In the genomic region with DNA sequence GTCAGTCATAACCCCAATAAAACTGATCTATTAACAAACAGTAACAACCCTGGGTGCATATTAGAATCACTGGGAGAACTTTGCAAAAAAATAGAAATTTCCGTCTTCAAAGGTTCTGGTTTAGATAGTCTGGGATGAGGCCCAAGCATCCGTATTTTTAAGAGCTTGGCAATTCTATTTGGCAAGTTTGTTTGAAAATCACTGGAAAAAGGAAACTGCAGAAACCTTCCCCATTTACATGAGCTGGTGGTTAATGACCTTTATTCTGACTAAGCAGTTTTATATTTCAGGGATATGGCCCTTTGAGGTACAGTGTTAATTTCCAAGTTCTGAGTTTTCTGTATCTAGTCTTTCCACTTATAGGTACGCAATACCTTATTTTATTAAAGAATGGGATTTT, we compare ENCODE assay signal across 21 cellular contexts.
DNase-seq lines count a peak whose midpoint lies in the region; ATAC-seq, FAIRE-seq and TF ChIP-seq lines count a peak whose summit lies in the region.
"Had no signal": no experiment of that assay in that cellular context is flagged by ENCODE, and none has a peak within 500 bp of the region (broad histone marks: within the 10 kb centered on the region; RNA-seq: fewer than 3 reads in every experiment).

No MANE protein-coding gene starts in this region.

- H3K36me3 Mint-ChIP-seq in effector memory CD8-positive, alpha-beta T cell (ENCODE audit: insufficient read depth): peaks cover 9% of the 10 kb centered on the region

- no peaks in the 10 kb centered on the region for H3K9me3 Mint-ChIP-seq in effector memory CD8-positive, alpha-beta T cell
- H3K9me3 Mint-ChIP-seq: CD4-positive, alpha-beta T cell; GM23338; HFFc6 had no signal

- dilution Hi-C loops in endothelial cell of umbilical vein (cut with MboI; ENCODE audit: extremely low pct_ligation_motif_present, low sequenced_read_pairs): no loop called here

- H4K20me1 ChIP-seq in GM23248 (ENCODE audit: insufficient read depth) (no peaks in the 10 kb centered on the region), endothelial cell of umbilical vein (replicated peaks; ENCODE audit: control insufficient read depth, extremely low read depth, insufficient read depth, low read length) (no peaks in the 10 kb centered on the region)

- H3K27me3 ChIP-seq in GM23248 (replicated peaks; ENCODE audit: insufficient read depth) (no peaks in the 10 kb centered on the region), endothelial cell of umbilical vein (ENCODE audit: control insufficient read depth in 2 of 2, insufficient read depth in 2 of 2, low read length in 2 of 2) (no peaks in the 10 kb centered on the region)

- DNase-seq in A549 (ENCODE audit: low read depth in 1 of 2, low spot score in 1 of 2): no peak
- DNase-seq in GM23248: peak; percentile 7
- no peak for DNase-seq in endothelial cell of umbilical vein (ENCODE audit: low read depth, low spot score)
- no peak for DNase-seq in left lobe of liver (ENCODE audit: low spot score)
- no peak for DNase-seq in HUDEP-2 (lab: John Stamatoyannopoulos, UW; ENCODE audit: unreplicated experiment in 76 of 76)
- no peak for DNase-seq in NCI-H226
- DNase-seq in effector memory CD8-positive, alpha-beta T cell: no peak
- DNase-seq in hepatic stellate cell (ENCODE audit: low spot score): no peak
- DNase-seq: 8988T; CD4-positive, alpha-beta T cell; DMS153; DMS79; GDM1; HCEC 1CT; HFFc6 had no signal

- H3K36me3 ChIP-seq in GM23248 (ENCODE audit: low read depth) (no peaks in the 10 kb centered on the region), endothelial cell of umbilical vein (ENCODE audit: control insufficient read depth in 2 of 2, extremely low read depth in 1 of 2, insufficient read depth in 2 of 2, low read length in 2 of 2) (no peaks in the 10 kb centered on the region)

- no peak for TF ChIP-seq POLR2A in A549 (IDR thresholded peaks at IDR 0.05; ENCODE audit: low read length)
- no peak for TF ChIP-seq POLR2A in endothelial cell of umbilical vein (IDR thresholded peaks at IDR 0.05; ENCODE audit: low read depth, low read length)

- intact Hi-C loops in endothelial cell of umbilical vein (cut with micrococcal nuclease): no loop called here

- H3K9me1 ChIP-seq in endothelial cell of umbilical vein (replicated peaks; ENCODE audit: control insufficient read depth, extremely low read depth, insufficient read depth, low read length): no peaks in the 10 kb centered on the region

- H2AFZ ChIP-seq in GM23248: no peak overlapping the region
- H2AFZ ChIP-seq in endothelial cell of umbilical vein (ENCODE audit: low read depth, low read length): no peak overlapping the region
- H2AFZ ChIP-seq: GM23338 had no signal

- H3K4me3 Mint-ChIP-seq in effector memory CD8-positive, alpha-beta T cell: no peak overlapping the region
- H3K4me3 Mint-ChIP-seq: CD4-positive, alpha-beta T cell; GM23338; HFFc6 had no signal

- no peak for TF ChIP-seq EP300 in A549 (IDR thresholded peaks at IDR 0.05)

- ATAC-seq in A549 (no peak), left lobe of liver (peak; percentile 16)
- ATAC-seq in effector memory CD8-positive, alpha-beta T cell (replicated peaks): no peak
- ATAC-seq: GM23338 had no signal

- no peak overlapping the region for H3K27ac Mint-ChIP-seq in effector memory CD8-positive, alpha-beta T cell
- H3K27ac Mint-ChIP-seq: CD4-positive, alpha-beta T cell; GM23338; HFFc6 had no signal

- H3K79me2 ChIP-seq in GM23248 (ENCODE audit: insufficient read depth): no peaks in the 10 kb centered on the region
- H3K79me2 ChIP-seq in endothelial cell of umbilical vein (ENCODE audit: control insufficient read depth, insufficient read depth, low read length): no peaks in the 10 kb centered on the region

- H3K9me3 ChIP-seq in A549 (no peaks in the 10 kb centered on the region), GM23248 (ENCODE audit: low read depth) (no peaks in the 10 kb centered on the region), endothelial cell of umbilical vein (replicated peaks; ENCODE audit: control insufficient read depth, insufficient read depth, low read length) (no peaks in the 10 kb centered on the region)

- no TSS peak for BruUV-seq in endothelial cell of umbilical vein (replicated peaks; lab: Mats Ljungman, UMichigan)

- H3K4me2 ChIP-seq in A549 (no peak overlapping the region), GM23248 (ENCODE audit: unreplicated experiment) (no peak overlapping the region), endothelial cell of umbilical vein (ENCODE audit: insufficient read depth, low read length) (no peak overlapping the region)
- H3K4me2 ChIP-seq: GM23338 had no signal

- H3K4me1 ChIP-seq in A549: peaks cover 24% of the 10 kb centered on the region
- H3K4me1 ChIP-seq in GM23248 (ENCODE audit: insufficient read depth): no peaks in the 10 kb centered on the region
- H3K4me1 ChIP-seq in endothelial cell of umbilical vein (ENCODE audit: control insufficient read depth, extremely low read depth, insufficient read depth, low read length): no peaks in the 10 kb centered on the region

- no peaks in the 10 kb centered on the region for H3K27me3 Mint-ChIP-seq in effector memory CD8-positive, alpha-beta T cell
- H3K27me3 Mint-ChIP-seq: CD4-positive, alpha-beta T cell had no signal

- H3K27ac ChIP-seq in A549: no peak overlapping the region; a peak in 1 of 6 replicates
- no peak overlapping the region for H3K27ac ChIP-seq in GM23248
- H3K27ac ChIP-seq in endothelial cell of umbilical vein (ENCODE audit: insufficient read depth, low read depth, low read length): no peak overlapping the region
- H3K27ac ChIP-seq: C4-2B had no signal

- POLR2A ChIA-PET in A549 (lab: Yijun Ruan, JAX): no interaction called here
- POLR2A ChIA-PET in endothelial cell of umbilical vein (lab: Charles Lee): no interaction called here

- TF ChIP-seq RAD21 in A549 (conservative IDR thresholded peaks at IDR 0.05 in 1 of 2, IDR thresholded peaks at IDR 0.05 in 1 of 2): no peak

- WGBS in A549 (ENCODE audit: missing lambda C conversion rate): 90% methylated on average over 3 of the region's 3 CpGs
- WGBS in GM23248 (ENCODE audit: low coverage in 1 of 2, low lambda C conversion rate in 2 of 2, missing lambda C conversion rate in 2 of 2), 2 experiments: 64 to 71% methylated on average over 3 of the region's 3 CpGs

- H3K9ac ChIP-seq in GM23248: no peak overlapping the region
- H3K9ac ChIP-seq in endothelial cell of umbilical vein (replicated peaks; ENCODE audit: extremely low read depth, insufficient read depth, low read length): no peak overlapping the region

- CTCF ChIA-PET in A549 (lab: Yijun Ruan, JAX) (interaction anchor here (0.6 to 1.2 kb wide), 2 partner anchors 183 to 525 kb away, joined by 3 to 4 read pairs; no protein-coding TSS in a partner anchor), endothelial cell of umbilical vein (lab: Charles Lee) (interaction anchor here (1.3 kb wide), 2 partner anchors 14 to 39 kb away, joined by 3 to 4 read pairs; no protein-coding TSS in a partner anchor)

- peaks cover 0 to 2% of the 10 kb centered on the region in 2 donors for H3K4me1 Mint-ChIP-seq in effector memory CD8-positive, alpha-beta T cell (ENCODE audit: low read depth in 2 of 2)

- in situ Hi-C loops in GM23248 (cut with MboI): no loop called here

- H3K4me3 ChIP-seq in A549 (no peak overlapping the region), GM23248 (no peak overlapping the region), endothelial cell of umbilical vein (replicated peaks in 1 of 3; ENCODE audit: insufficient read depth in 1 of 3, low read depth in 1 of 3, low read length in 3 of 3) (no peak overlapping the region)
- H3K4me3 ChIP-seq: GM23338 had no signal

- H3F3A ChIP-seq in GM23248 (ENCODE audit: insufficient read depth): no peaks in the 10 kb centered on the region

- FAIRE-seq in A549 (lab: Jason Lieb, UNC): no peak
- FAIRE-seq in endothelial cell of umbilical vein (lab: Jason Lieb, UNC): peak; percentile 21
- FAIRE-seq: GM12892, GM18507, H54, HTR-8/SVneo had no signal

- no peaks in the 10 kb centered on the region for H3K9me2 ChIP-seq in GM23248 (ENCODE audit: insufficient read depth)

- TF ChIP-seq CTCF in A549 (IDR thresholded peaks at IDR 0.05) (no peak), endothelial cell of umbilical vein (IDR thresholded peaks at IDR 0.05; ENCODE audit: extremely low read depth in 1 of 2, insufficient read depth in 1 of 2, low read depth in 1 of 2, low read length in 2 of 2) (no peak)

TF ChIP-seq in A549, 52 proteins besides CTCF, POLR2A, EP300 and RAD21:
- TF ChIP-seq MAFK (IDR thresholded peaks at IDR 0.05; ENCODE audit: partially characterized antibody): peak; percentile 26
- TF ChIP-seq EHMT2 (IDR thresholded peaks at IDR 0.05; ENCODE audit: low read depth): no peak

TF ChIP-seq in endothelial cell of umbilical vein, 7 proteins besides CTCF, POLR2A, EP300 and RAD21:
- TF ChIP-seq JUN (IDR thresholded peaks at IDR 0.05; ENCODE audit: borderline replicate concordance, insufficient read depth, insufficient read length, low read depth): no peak
- no peak for TF ChIP-seq GATA2 (IDR thresholded peaks at IDR 0.05; ENCODE audit: insufficient read depth, insufficient read length, low read depth, low read length)
- TF ChIP-seq, protein P1, sequence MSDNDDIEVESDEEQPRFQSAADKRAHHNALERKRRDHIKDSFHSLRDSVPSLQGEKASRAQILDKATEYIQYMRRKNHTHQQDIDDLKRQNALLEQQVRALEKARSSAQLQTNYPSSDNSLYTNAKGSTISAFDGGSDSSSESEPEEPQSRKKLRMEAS (IDR thresholded peaks at IDR 0.05; ENCODE audit: insufficient read depth, insufficient read length): no peak
- no peak for TF ChIP-seq MYC (IDR thresholded peaks at IDR 0.05; ENCODE audit: low read depth, low read length)
- TF ChIP-seq POLR2AphosphoS5 (IDR thresholded peaks at IDR 0.05; ENCODE audit: insufficient read depth, low read depth, low read length): no peak
- TF ChIP-seq EZH2 (IDR thresholded peaks at IDR 0.05; ENCODE audit: borderline replicate concordance, low read depth, low read length, severe bottlenecking): no peak
- TF ChIP-seq FOS (IDR thresholded peaks at IDR 0.05; ENCODE audit: borderline replicate concordance, insufficient read depth, low read length): no peak
TF ChIP-seq in endothelial cell of umbilical vein: peak in this region for 0.
